ENCODE assay signal across 1 cellular context in the genomic region with DNA sequence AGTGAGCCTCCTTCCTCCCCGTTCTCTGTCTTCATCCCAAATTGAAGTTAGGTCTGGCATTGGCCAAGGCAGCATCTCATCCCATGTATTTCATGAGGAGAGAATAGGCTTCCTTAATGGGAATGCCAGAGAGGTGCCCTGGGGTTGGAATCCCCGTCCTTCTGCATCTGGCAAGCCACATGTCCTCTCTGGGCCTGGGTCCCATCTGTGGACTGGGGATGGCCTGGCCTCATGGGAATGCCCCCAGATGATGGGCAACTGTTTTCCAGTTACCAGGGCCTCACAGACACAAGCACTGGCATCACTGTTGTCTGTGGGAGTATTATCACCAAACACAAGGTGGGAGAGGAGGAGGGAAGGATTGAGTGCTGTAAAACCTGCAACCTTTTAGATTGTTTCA.
TF ChIP-seq lines count a peak whose summit lies in the region.

No MANE protein-coding gene starts in this region.

TF ChIP-seq in H1, 55 proteins besides CTCF, POLR2A, EP300 and RAD21 (continued from another document):
- TF ChIP-seq, protein P1, sequence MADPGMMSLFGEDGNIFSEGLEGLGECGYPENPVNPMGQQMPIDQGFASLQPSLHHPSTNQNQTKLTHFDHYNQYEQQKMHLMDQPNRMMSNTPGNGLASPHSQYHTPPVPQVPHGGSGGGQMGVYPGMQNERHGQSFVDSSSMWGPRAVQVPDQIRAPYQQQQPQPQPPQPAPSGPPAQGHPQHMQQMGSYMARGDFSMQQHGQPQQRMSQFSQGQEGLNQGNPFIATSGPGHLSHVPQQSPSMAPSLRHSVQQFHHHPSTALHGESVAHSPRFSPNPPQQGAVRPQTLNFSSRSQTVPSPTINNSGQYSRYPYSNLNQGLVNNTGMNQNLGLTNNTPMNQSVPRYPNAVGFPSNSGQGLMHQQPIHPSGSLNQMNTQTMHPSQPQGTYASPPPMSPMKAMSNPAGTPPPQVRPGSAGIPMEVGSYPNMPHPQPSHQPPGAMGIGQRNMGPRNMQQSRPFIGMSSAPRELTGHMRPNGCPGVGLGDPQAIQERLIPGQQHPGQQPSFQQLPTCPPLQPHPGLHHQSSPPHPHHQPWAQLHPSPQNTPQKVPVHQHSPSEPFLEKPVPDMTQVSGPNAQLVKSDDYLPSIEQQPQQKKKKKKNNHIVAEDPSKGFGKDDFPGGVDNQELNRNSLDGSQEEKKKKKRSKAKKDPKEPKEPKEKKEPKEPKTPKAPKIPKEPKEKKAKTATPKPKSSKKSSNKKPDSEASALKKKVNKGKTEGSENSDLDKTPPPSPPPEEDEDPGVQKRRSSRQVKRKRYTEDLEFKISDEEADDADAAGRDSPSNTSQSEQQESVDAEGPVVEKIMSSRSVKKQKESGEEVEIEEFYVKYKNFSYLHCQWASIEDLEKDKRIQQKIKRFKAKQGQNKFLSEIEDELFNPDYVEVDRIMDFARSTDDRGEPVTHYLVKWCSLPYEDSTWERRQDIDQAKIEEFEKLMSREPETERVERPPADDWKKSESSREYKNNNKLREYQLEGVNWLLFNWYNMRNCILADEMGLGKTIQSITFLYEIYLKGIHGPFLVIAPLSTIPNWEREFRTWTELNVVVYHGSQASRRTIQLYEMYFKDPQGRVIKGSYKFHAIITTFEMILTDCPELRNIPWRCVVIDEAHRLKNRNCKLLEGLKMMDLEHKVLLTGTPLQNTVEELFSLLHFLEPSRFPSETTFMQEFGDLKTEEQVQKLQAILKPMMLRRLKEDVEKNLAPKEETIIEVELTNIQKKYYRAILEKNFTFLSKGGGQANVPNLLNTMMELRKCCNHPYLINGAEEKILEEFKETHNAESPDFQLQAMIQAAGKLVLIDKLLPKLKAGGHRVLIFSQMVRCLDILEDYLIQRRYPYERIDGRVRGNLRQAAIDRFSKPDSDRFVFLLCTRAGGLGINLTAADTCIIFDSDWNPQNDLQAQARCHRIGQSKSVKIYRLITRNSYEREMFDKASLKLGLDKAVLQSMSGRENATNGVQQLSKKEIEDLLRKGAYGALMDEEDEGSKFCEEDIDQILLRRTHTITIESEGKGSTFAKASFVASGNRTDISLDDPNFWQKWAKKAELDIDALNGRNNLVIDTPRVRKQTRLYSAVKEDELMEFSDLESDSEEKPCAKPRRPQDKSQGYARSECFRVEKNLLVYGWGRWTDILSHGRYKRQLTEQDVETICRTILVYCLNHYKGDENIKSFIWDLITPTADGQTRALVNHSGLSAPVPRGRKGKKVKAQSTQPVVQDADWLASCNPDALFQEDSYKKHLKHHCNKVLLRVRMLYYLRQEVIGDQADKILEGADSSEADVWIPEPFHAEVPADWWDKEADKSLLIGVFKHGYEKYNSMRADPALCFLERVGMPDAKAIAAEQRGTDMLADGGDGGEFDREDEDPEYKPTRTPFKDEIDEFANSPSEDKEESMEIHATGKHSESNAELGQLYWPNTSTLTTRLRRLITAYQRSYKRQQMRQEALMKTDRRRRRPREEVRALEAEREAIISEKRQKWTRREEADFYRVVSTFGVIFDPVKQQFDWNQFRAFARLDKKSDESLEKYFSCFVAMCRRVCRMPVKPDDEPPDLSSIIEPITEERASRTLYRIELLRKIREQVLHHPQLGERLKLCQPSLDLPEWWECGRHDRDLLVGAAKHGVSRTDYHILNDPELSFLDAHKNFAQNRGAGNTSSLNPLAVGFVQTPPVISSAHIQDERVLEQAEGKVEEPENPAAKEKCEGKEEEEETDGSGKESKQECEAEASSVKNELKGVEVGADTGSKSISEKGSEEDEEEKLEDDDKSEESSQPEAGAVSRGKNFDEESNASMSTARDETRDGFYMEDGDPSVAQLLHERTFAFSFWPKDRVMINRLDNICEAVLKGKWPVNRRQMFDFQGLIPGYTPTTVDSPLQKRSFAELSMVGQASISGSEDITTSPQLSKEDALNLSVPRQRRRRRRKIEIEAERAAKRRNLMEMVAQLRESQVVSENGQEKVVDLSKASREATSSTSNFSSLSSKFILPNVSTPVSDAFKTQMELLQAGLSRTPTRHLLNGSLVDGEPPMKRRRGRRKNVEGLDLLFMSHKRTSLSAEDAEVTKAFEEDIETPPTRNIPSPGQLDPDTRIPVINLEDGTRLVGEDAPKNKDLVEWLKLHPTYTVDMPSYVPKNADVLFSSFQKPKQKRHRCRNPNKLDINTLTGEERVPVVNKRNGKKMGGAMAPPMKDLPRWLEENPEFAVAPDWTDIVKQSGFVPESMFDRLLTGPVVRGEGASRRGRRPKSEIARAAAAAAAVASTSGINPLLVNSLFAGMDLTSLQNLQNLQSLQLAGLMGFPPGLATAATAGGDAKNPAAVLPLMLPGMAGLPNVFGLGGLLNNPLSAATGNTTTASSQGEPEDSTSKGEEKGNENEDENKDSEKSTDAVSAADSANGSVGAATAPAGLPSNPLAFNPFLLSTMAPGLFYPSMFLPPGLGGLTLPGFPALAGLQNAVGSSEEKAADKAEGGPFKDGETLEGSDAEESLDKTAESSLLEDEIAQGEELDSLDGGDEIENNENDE (IDR thresholded peaks at IDR 0.05; ENCODE audit: insufficient replicate concordance, low read length), result no peak
- TF ChIP-seq JUN (IDR thresholded peaks at IDR 0.05; ENCODE audit: low read depth, low read length), result no peak
- TF ChIP-seq RNF2 (IDR thresholded peaks at IDR 0.05; ENCODE audit: borderline replicate concordance, low read depth, low read length, missing control alignments, poor library complexity, severe bottlenecking), result no peak
- TF ChIP-seq BRCA1 (IDR thresholded peaks at IDR 0.05; ENCODE audit: low read depth, low read length), result no peak
- TF ChIP-seq MAFK (IDR thresholded peaks at IDR 0.05; ENCODE audit: low read depth, low read length), result no peak
